In genomic region chr10:89147256-89147655, GRCh38 we compare ENCODE assay signal across 19 cellular contexts. TPM values are rescaled to one million over a fixed set of nuclear protein-coding genes. Genes with fewer than 3 reads are reported as not detected.
DNase-seq lines count a peak whose midpoint lies in the region; ATAC-seq and TF ChIP-seq lines count a peak whose summit lies in the region.
"Had no signal": no experiment of that assay in that cellular context is flagged by ENCODE, and none has a peak within 500 bp of the region (broad histone marks: within the 10 kb centered on the region; RNA-seq: fewer than 3 reads in every experiment).

No MANE protein-coding gene starts in this region.

- H3K9me3 ChIP-seq in mesenchymal stem cell (ENCODE audit: control insufficient read depth, low read length) = no peaks in the 10 kb centered on the region

- no peaks in the 10 kb centered on the region for H3K4me1 ChIP-seq in mesenchymal stem cell (ENCODE audit: control insufficient read depth, insufficient read depth, low read depth, low read length)
- H3K4me1 ChIP-seq: BLaER1 had no signal

- H3K36me3 ChIP-seq in mesenchymal stem cell (ENCODE audit: control insufficient read depth in 1 of 2, insufficient read depth in 2 of 2, low read depth in 1 of 2, low read length in 2 of 2) = no peaks in the 10 kb centered on the region
- H3K36me3 ChIP-seq: BLaER1 had no signal

- H3K14ac ChIP-seq in mesenchymal stem cell (ENCODE audit: low read length in 2 of 2) = no peak overlapping the region

- H3K18ac ChIP-seq in mesenchymal stem cell (ENCODE audit: low read depth in 1 of 2, low read length in 2 of 2) = no peak overlapping the region

- TF ChIP-seq CTCF in Calu3 (IDR thresholded peaks at IDR 0.05; ENCODE audit: unreplicated experiment) (no peak), epithelial cell of esophagus (IDR thresholded peaks at IDR 0.05; ENCODE audit: insufficient read depth, low read depth, low read length, missing control alignments) (no peak)

- no peak overlapping the region for H2BK5ac ChIP-seq in mesenchymal stem cell (ENCODE audit: low read depth, low read length, poor library complexity, severe bottlenecking)

- H3K4me3 Mint-ChIP-seq in Calu3 (ENCODE audit: low read depth, unreplicated experiment) = no peak overlapping the region
- H3K4me3 Mint-ChIP-seq: activated CD4-positive, alpha-beta memory T cell treated with anti-CD3 and anti-CD28 coated beads for 36 hours; activated naive CD8-positive, alpha-beta T cell treated with anti-CD3 and anti-CD28 coated beads, Interleukin-2, amount 10 ng/mL, durations not matched to agents 7 days and 5 days; stimulated activated naive B cell treated with anti-CD40 and anti-IgM and Interleukin-4, amounts not matched to agents 10 μg/mL and 1 μg/mL and 100 μg/mL, for 72 hours had no signal

- H3K23ac ChIP-seq in mesenchymal stem cell (ENCODE audit: low read length in 2 of 2) = no peak overlapping the region

- H3K9me3 Mint-ChIP-seq in Calu3 (ENCODE audit: low read depth, unreplicated experiment) = no peaks in the 10 kb centered on the region
- H3K9me3 Mint-ChIP-seq: activated CD4-positive, alpha-beta memory T cell treated with anti-CD3 and anti-CD28 coated beads for 36 hours had no signal

- no peak overlapping the region for H4K8ac ChIP-seq in mesenchymal stem cell (ENCODE audit: low read length)

- peak overlapping the region; percentile 17 for H3K9ac ChIP-seq in mesenchymal stem cell (ENCODE audit: low read length)
- H3K9ac ChIP-seq: BLaER1 had no signal

- intact Hi-C loops in Calu3 (cut with micrococcal nuclease; ENCODE audit: unreplicated experiment) = no loop called here

- H3K27me3 Mint-ChIP-seq in Calu3 (ENCODE audit: unreplicated experiment) = no peaks in the 10 kb centered on the region

- H2AFZ ChIP-seq in mesenchymal stem cell (ENCODE audit: low read depth, low read length) = no peak overlapping the region

- H2BK12ac ChIP-seq in mesenchymal stem cell (ENCODE audit: low read length in 2 of 2) = no peak overlapping the region

- CTCF ChIA-PET in Calu3 (lab: Charles Lee) = no interaction called here

- no peak overlapping the region for H2AK5ac ChIP-seq in mesenchymal stem cell (ENCODE audit: low read length, severe bottlenecking)

- H3K4me1 Mint-ChIP-seq in Calu3 (ENCODE audit: low read depth, unreplicated experiment) = peaks cover 11% of the 10 kb centered on the region
- H3K4me1 Mint-ChIP-seq: stimulated activated naive B cell treated with anti-CD40 and anti-IgM and Interleukin-4, amounts not matched to agents 10 μg/mL and 1 μg/mL and 100 μg/mL, for 72 hours had no signal

- peak overlapping the region; percentile 24 for H3K27ac Mint-ChIP-seq in Calu3 (ENCODE audit: unreplicated experiment)
- H3K27ac Mint-ChIP-seq: activated CD4-positive, alpha-beta memory T cell treated with anti-CD3 and anti-CD28 coated beads for 36 hours; activated naive CD8-positive, alpha-beta T cell treated with anti-CD3 and anti-CD28 coated beads, Interleukin-2, amount 10 ng/mL, durations not matched to agents 7 days and 5 days; stimulated activated naive B cell treated with anti-CD40 and anti-IgM and Interleukin-4, amounts not matched to agents 10 μg/mL and 1 μg/mL and 100 μg/mL, for 72 hours had no signal

- BruUV-seq in Calu3 (replicated peaks; lab: Mats Ljungman, UMichigan) = no TSS peak

- DNase-seq in Calu3 (no peak), NCI-H226 (peak; percentile 72), epithelial cell of esophagus (ENCODE audit: low read depth) (peak; percentile 87), mesenchymal stem cell (no peak), NCI-H2081 (lab: John Stamatoyannopoulos, UW) (no peak), NCI-H748 treated with DMSO at 0.1 percent for 48 hours (lab: John Stamatoyannopoulos, UW) (no peak), UCSD-AML1 (lab: John Stamatoyannopoulos, UW; ENCODE audit: unreplicated experiment) (no peak)
- DNase-seq: activated CD4-positive, alpha-beta memory T cell treated with anti-CD3 and anti-CD28 coated beads for 36 hours; activated naive CD8-positive, alpha-beta T cell treated with anti-CD3 and anti-CD28 coated beads, Interleukin-2, amount 10 ng/mL, durations not matched to agents 7 days and 5 days; activated T-cell treated with anti-CD3 and anti-CD28 coated beads, Interleukin-2, amount 50 U/mL, for 48 hours; NCI-H187 treated with DMSO at 0.1 percent for 48 hours; NCI-H524; posterior cingulate gyrus; stimulated activated naive B cell treated with anti-CD40 and anti-IgM and Interleukin-4, amounts not matched to agents 10 μg/mL and 1 μg/mL and 100 μg/mL, for 72 hours had no signal

- H3K4ac ChIP-seq in mesenchymal stem cell (ENCODE audit: low read depth in 1 of 2, low read length in 2 of 2) = no peak overlapping the region

- no peaks in the 10 kb centered on the region for H3K79me1 ChIP-seq in mesenchymal stem cell (replicated peaks; ENCODE audit: low read length, poor library complexity, severe bottlenecking)

- H3K4me2 ChIP-seq in mesenchymal stem cell (ENCODE audit: low read length, poor library complexity, severe bottlenecking) = no peak overlapping the region
- H3K4me2 ChIP-seq: BLaER1 had no signal

- H4K91ac ChIP-seq in mesenchymal stem cell (ENCODE audit: low read length) = no peak overlapping the region

- 86% methylated on average over 1 of the region's 2 CpGs for WGBS in mesenchymal stem cell

- H2BK15ac ChIP-seq in mesenchymal stem cell (ENCODE audit: low read depth, poor library complexity, severe bottlenecking) = no peak overlapping the region

- H3K4me3 ChIP-seq in epithelial cell of esophagus (ENCODE audit: low read length) = no peak overlapping the region
- no peak overlapping the region for H3K4me3 ChIP-seq in mesenchymal stem cell (ENCODE audit: insufficient read depth in 1 of 2, low read depth in 1 of 2, low read length in 2 of 2)
- H3K4me3 ChIP-seq: BLaER1 had no signal

- no peaks in the 10 kb centered on the region for H3K27me3 ChIP-seq in mesenchymal stem cell (ENCODE audit: control insufficient read depth in 1 of 2, insufficient read depth in 1 of 2, low read length in 2 of 2)
- H3K27me3 ChIP-seq: BLaER1 had no signal

- ATAC-seq in GM18909 (IDR thresholded peaks at IDR 0.05; ENCODE audit: poor library complexity, unreplicated experiment) = no peak
- ATAC-seq: left lobe of liver; stimulated activated naive B cell treated with anti-CD40 and anti-IgM and Interleukin-4, amounts not matched to agents 10 μg/mL and 1 μg/mL and 100 μg/mL, for 72 hours had no signal

- H3K27ac ChIP-seq in mesenchymal stem cell (ENCODE audit: low read length, poor library complexity, severe bottlenecking) = no peak overlapping the region
- H3K27ac ChIP-seq: BLaER1 had no signal

- H3K36me3 Mint-ChIP-seq in Calu3 (ENCODE audit: insufficient read depth, unreplicated experiment) = no peaks in the 10 kb centered on the region
- H3K36me3 Mint-ChIP-seq: activated CD4-positive, alpha-beta memory T cell treated with anti-CD3 and anti-CD28 coated beads for 36 hours; stimulated activated naive B cell treated with anti-CD40 and anti-IgM and Interleukin-4, amounts not matched to agents 10 μg/mL and 1 μg/mL and 100 μg/mL, for 72 hours had no signal

- no peak overlapping the region for H2BK120ac ChIP-seq in mesenchymal stem cell (ENCODE audit: low read depth, low read length)

RNA-seq across cellular contexts. Expression of gene CH25H, which starts 59.9 kb away (rescaled TPM):
- 0.73 TPM in 1 of 2 replicates, not detected in the other for total RNA-seq in Calu3 (2022)
- polyA plus RNA-seq in mesenchymal stem cell (2013, experiment 1 of 2) = 0.15 TPM
- polyA plus RNA-seq in mesenchymal stem cell (2013, experiment 2 of 2) = 0.26 TPM
- total RNA-seq: activated naive CD8-positive, alpha-beta T cell treated with anti-CD3 and anti-CD28 coated beads, Interleukin-2, amount 10 ng/mL, durations not matched to agents 7 days and 5 days; OCI-LY7; SK-MEL-5 had no signal

Comparison
In these comparisons a context has a peak if more than half of its experiments do, and no peak if none do; other contexts are left out.
1. DNase-seq: peak in NCI-H226 (single experiment) and epithelial cell of esophagus (single experiment); none in Calu3 (single experiment), mesenchymal stem cell (single experiment), NCI-H2081 (0 of 2), NCI-H748 treated with DMSO at 0.1 percent for 48 hours (single experiment) and UCSD-AML1 (single experiment).